Comparison of ENCODE assay signal across 8 cellular contexts in the genomic region with DNA sequence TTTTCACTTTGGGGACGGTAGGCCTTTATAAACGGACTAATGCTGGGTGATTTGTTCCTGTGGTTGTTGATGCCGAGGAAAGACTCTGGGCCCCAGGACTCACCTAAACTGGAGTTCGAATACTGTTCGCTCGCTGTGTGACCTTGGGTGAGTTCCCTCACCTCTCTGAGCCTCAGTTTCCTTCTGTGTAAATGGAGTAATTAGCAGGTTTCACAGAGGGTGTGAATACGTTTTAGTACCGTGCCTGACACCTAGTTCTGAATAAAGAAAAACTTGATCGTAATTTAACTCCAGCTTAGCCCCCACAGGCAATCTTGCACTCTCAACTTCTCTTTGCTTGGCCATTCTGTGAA. TPM values are rescaled to one million over a fixed set of nuclear protein-coding genes. Genes with fewer than 3 reads are reported as not detected.
DNase-seq lines count a peak whose midpoint lies in the region; ATAC-seq, FAIRE-seq and TF ChIP-seq lines count a peak whose summit lies in the region.

No MANE protein-coding gene starts in this region.

- H3K27me3 ChIP-seq in left ventricle myocardium inferior (ENCODE audit: low read depth) (no peaks in the 10 kb centered on the region), mammary epithelial cell (ENCODE audit: insufficient read depth, low read length) (no peaks in the 10 kb centered on the region), uterus (no peaks in the 10 kb centered on the region)

- H3K9me3 ChIP-seq in left ventricle myocardium inferior (replicated peaks), result no peaks in the 10 kb centered on the region
- no peaks in the 10 kb centered on the region for H3K9me3 ChIP-seq in mammary epithelial cell (replicated peaks; ENCODE audit: insufficient read depth, low read length)
- no peaks in the 10 kb centered on the region for H3K9me3 ChIP-seq in uterus

- H3K4me1 Mint-ChIP-seq in mesothelial cell of epicardium, result peaks cover 29% of the 10 kb centered on the region

- no peak for TF ChIP-seq POLR2A in uterus (IDR thresholded peaks at IDR 0.05)

- no peaks in the 10 kb centered on the region for H3K27me3 Mint-ChIP-seq in mesothelial cell of epicardium (ENCODE audit: low read depth)

- no peak for DNase-seq in left ventricle myocardium inferior
- no peak for DNase-seq in left ventricle myocardium superior
- no peak for DNase-seq in mammary epithelial cell
- no peak for DNase-seq in mesothelial cell of epicardium (ENCODE audit: low spot score in 2 of 2, unreplicated experiment in 2 of 2)
- DNase-seq in uterus, result no peak
- no peak for DNase-seq in urothelium cell line (ENCODE audit: low spot score)

- peak overlapping the region; percentile 92 for H3K4me3 ChIP-seq in left ventricle myocardium inferior
- H3K4me3 ChIP-seq in mammary epithelial cell (replicated peaks in 1 of 3; ENCODE audit: insufficient read depth in 1 of 3, low read depth in 2 of 3, low read length in 3 of 3), result peak overlapping the region; percentile 75 to 85 (median 76)
- peak overlapping the region; percentile 88 to 98 for H3K4me3 ChIP-seq in uterus

- ATAC-seq in left ventricle myocardium superior (no peak), GM18909 (IDR thresholded peaks at IDR 0.05; ENCODE audit: poor library complexity, unreplicated experiment) (no peak), GM18502 (IDR thresholded peaks at IDR 0.05; ENCODE audit: poor library complexity, unreplicated experiment) (no peak)

- H4K20me1 ChIP-seq in mammary epithelial cell (ENCODE audit: insufficient read depth, low read length), result no peaks in the 10 kb centered on the region

- peaks cover 10% of the 10 kb centered on the region for H3K36me3 ChIP-seq in left ventricle myocardium inferior
- H3K36me3 ChIP-seq in mammary epithelial cell (ENCODE audit: insufficient read depth, low read length), result no peaks in the 10 kb centered on the region
- no peaks in the 10 kb centered on the region for H3K36me3 ChIP-seq in uterus

- in situ Hi-C loops in mammary epithelial cell (cut with MboI; ENCODE audit: low sequenced_read_pairs in 2 of 2), result loop anchor here in 1 of 2 donors (5.0 kb wide), 1 partner anchor 51 kb away; no protein-coding TSS in a partner anchor

- no peak for FAIRE-seq in urothelium cell line (lab: Jason Lieb, UNC)

- peak overlapping the region; percentile 100 for H3K27ac Mint-ChIP-seq in mesothelial cell of epicardium

- peak overlapping the region; percentile 93 for H2AFZ ChIP-seq in mammary epithelial cell (ENCODE audit: low read depth, low read length)

- WGBS in mammary epithelial cell (ENCODE audit: low coverage, missing lambda C conversion rate), result 0% methylated on average over 8 of the region's 9 CpGs

- peak overlapping the region; percentile 95 for H3K4me2 ChIP-seq in mammary epithelial cell (ENCODE audit: insufficient read depth, low read depth, low read length)

- H3K79me2 ChIP-seq in mammary epithelial cell (ENCODE audit: insufficient read depth, low read length), result peaks cover 76% of the 10 kb centered on the region

- peak overlapping the region; percentile 76 for H3K9ac ChIP-seq in mammary epithelial cell (ENCODE audit: insufficient read depth, low read length)

- H3K4me1 ChIP-seq in left ventricle myocardium inferior, result peaks cover 67% of the 10 kb centered on the region
- peaks cover 26% of the 10 kb centered on the region for H3K4me1 ChIP-seq in mammary epithelial cell (ENCODE audit: insufficient read depth, low read length)
- peaks cover 10 to 21% of the 10 kb centered on the region in 2 donors for H3K4me1 ChIP-seq in uterus

- peak overlapping the region; percentile 99 for H3K27ac ChIP-seq in left ventricle myocardium inferior (replicated peaks)
- peak overlapping the region; percentile 88 for H3K27ac ChIP-seq in mammary epithelial cell (ENCODE audit: insufficient read depth, low read depth, low read length)
- H3K27ac ChIP-seq in uterus, result peak overlapping the region; percentile 98

- H3K9me3 Mint-ChIP-seq in mesothelial cell of epicardium, result no peaks in the 10 kb centered on the region

- intact Hi-C loops in left ventricle myocardium inferior (cut with micrococcal nuclease) (loop anchor here (5.0 kb wide), 1 partner anchor 51 kb away; no protein-coding TSS in a partner anchor), left ventricle myocardium superior (cut with micrococcal nuclease) (no loop called here), mammary epithelial cell (cut with micrococcal nuclease) (loop anchor here (1.0 to 5.0 kb wide), 3 partner anchors 16 to 94 kb away; a partner anchor contains a TSS), uterus (cut with DNase I; ENCODE audit: low total_unique reads) (no loop called here)

- CTCF ChIA-PET in mammary epithelial cell (lab: Charles Lee; ENCODE audit: low non-redundant PET), result no interaction called here

- no peak for TF ChIP-seq CTCF in left ventricle myocardium inferior (IDR thresholded peaks at IDR 0.05; ENCODE audit: borderline replicate concordance)
- no peak for TF ChIP-seq CTCF in mammary epithelial cell (conservative IDR thresholded peaks at IDR 0.05 in 1 of 2, IDR thresholded peaks at IDR 0.05 in 1 of 2; ENCODE audit: extremely low read depth in 1 of 2, insufficient read depth in 1 of 2, low read depth in 1 of 2, low read length in 2 of 2)
- no peak for TF ChIP-seq CTCF in mesothelial cell of epicardium (IDR thresholded peaks at IDR 0.05; ENCODE audit: unreplicated experiment)
- TF ChIP-seq CTCF in uterus (IDR thresholded peaks at IDR 0.05), result no peak

- BruUV-seq in mammary epithelial cell (replicated peaks; lab: Mats Ljungman, UMichigan), result no TSS peak

- peak overlapping the region; percentile 88 for H3K4me3 Mint-ChIP-seq in mesothelial cell of epicardium

- dilution Hi-C loops in mammary epithelial cell (cut with HindIII; ENCODE audit: low sequenced_read_pairs), result no loop called here

- no peaks in the 10 kb centered on the region for H3K36me3 Mint-ChIP-seq in mesothelial cell of epicardium

RNA-seq across cellular contexts. Expression of a gene that starts 0.5 kb away (rescaled TPM):
- total RNA-seq in left ventricle myocardium inferior (56.0 TPM), left ventricle myocardium superior (58.1 TPM), mammary epithelial cell (10 to 100 TPM; 31.2 to 53.7 TPM), mesothelial cell of epicardium (41.4 to 47.1 TPM (median 42.8 TPM) in 3 replicates), uterus (10 to 100 TPM; 14.7 to 64.2 (median 30.7) TPM)
- polyA plus RNA-seq in mammary epithelial cell, result 21.5 TPM
- polyA minus RNA-seq in mammary epithelial cell, result 103 TPM

RNA-seq across cellular contexts. Expression of a gene that starts 0.8 kb away (rescaled TPM):
- total RNA-seq in left ventricle myocardium inferior (21.5 TPM), left ventricle myocardium superior (29.8 TPM), mammary epithelial cell (100 to 1,000 TPM in 1 of 2 donors, 10 to 100 TPM in 1; 71.2 to 125 TPM), mesothelial cell of epicardium (54.0 to 56.2 TPM (median 54.8 TPM) in 3 replicates), uterus (10 to 100 TPM; 38.2 to 88.4 (median 63.6) TPM)
- polyA plus RNA-seq in mammary epithelial cell, result 72.5 TPM
- 126 TPM for polyA minus RNA-seq in mammary epithelial cell

Comparison
In these comparisons a context has a peak if more than half of its experiments do, and no peak if none do; other contexts are left out.
1. intact Hi-C loops: an anchor here in left ventricle myocardium inferior (5.0 kb wide) and mammary epithelial cell (1.0 to 5.0 kb wide); none called in left ventricle myocardium superior and uterus.